Comparison of ENCODE assay signal across 9 cellular contexts in genomic region chr22:37662039-37662438, GRCh38. TPM values are rescaled to one million over a fixed set of nuclear protein-coding genes. Genes with fewer than 3 reads are reported as not detected.
DNase-seq lines count a peak whose midpoint lies in the region; ATAC-seq, FAIRE-seq and TF ChIP-seq lines count a peak whose summit lies in the region.
"Had no signal": no experiment of that assay in that cellular context is flagged by ENCODE, and none has a peak within 500 bp of the region (broad histone marks: within the 10 kb centered on the region; RNA-seq: fewer than 3 reads in every experiment).

No MANE protein-coding gene starts in this region.

- no peak overlapping the region for H3K4me3 ChIP-seq in fibroblast of lung (replicated peaks in 1 of 4; ENCODE audit: control extremely low read depth in 1 of 4, insufficient read depth in 1 of 4, low read depth in 3 of 4, low read length in 4 of 4)

- peaks cover 43% of the 10 kb centered on the region for H3K4me1 Mint-ChIP-seq in stimulated activated effector memory CD8-positive, alpha-beta T cell treated with anti-CD3 and anti-CD28 coated beads, Interleukin-12 subunit alpha, Interleukin-12 subunit beta, amount 100 ng/mL, for 72 hours

- DNase-seq in GM12891 (ENCODE audit: insufficient read length, low spot score) (no peak), NAMALWA (ENCODE audit: low spot score) (peak; percentile 51), fibroblast of lung (ENCODE audit: low read depth in 2 of 2) (no peak), ACHN (no peak), GF-D8 (lab: John Stamatoyannopoulos, UW) (no peak)
- DNase-seq in stimulated activated effector memory CD8-positive, alpha-beta T cell treated with anti-CD3 and anti-CD28 coated beads, Interleukin-12 subunit alpha, Interleukin-12 subunit beta, amount 100 ng/mL, for 72 hours (ENCODE audit: low spot score in 2 of 2), result no peak
- no peak for DNase-seq in stimulated activated CD4-positive, alpha-beta T cell treated with anti-CD3 and anti-CD28 coated beads, Interleukin-4, amount 100 ng/mL, for 4 hours

- H3K4me3 Mint-ChIP-seq in stimulated activated effector memory CD8-positive, alpha-beta T cell treated with anti-CD3 and anti-CD28 coated beads, Interleukin-12 subunit alpha, Interleukin-12 subunit beta, amount 100 ng/mL, for 72 hours, result no peak overlapping the region

- peaks cover 40% of the 10 kb centered on the region for H3K36me3 Mint-ChIP-seq in stimulated activated effector memory CD8-positive, alpha-beta T cell treated with anti-CD3 and anti-CD28 coated beads, Interleukin-12 subunit alpha, Interleukin-12 subunit beta, amount 100 ng/mL, for 72 hours

- no peak for ATAC-seq in stimulated activated effector memory CD8-positive, alpha-beta T cell treated with anti-CD3 and anti-CD28 coated beads, Interleukin-12 subunit alpha, Interleukin-12 subunit beta, amount 100 ng/mL, for 72 hours
- ATAC-seq: activated T-helper 17 cell treated with anti-CD3 and anti-CD28 coated beads, Interleukin-2, amount 50 U/mL, for 72 hours had no signal

- H3K36me3 ChIP-seq in fibroblast of lung (ENCODE audit: control insufficient read depth, insufficient read depth, low read length), result peaks cover 8% of the 10 kb centered on the region

- no peak for FAIRE-seq in GM12891 (lab: Jason Lieb, UNC)

- in situ Hi-C loops in ACHN (cut with HindIII; ENCODE audit: low pct_ligation_motif_present, low pct_unique_long_range_greater_than_20kb, low sequenced_read_pairs), result no loop called here

- H3K4me1 ChIP-seq in fibroblast of lung (ENCODE audit: control insufficient read depth, extremely low read depth, insufficient read depth, low read length), result peaks cover 30% of the 10 kb centered on the region

- no peak for TF ChIP-seq CTCF in fibroblast of lung (conservative IDR thresholded peaks at IDR 0.05 in 1 of 2, IDR thresholded peaks at IDR 0.05 in 1 of 2; ENCODE audit: low read depth in 1 of 2, low read length in 2 of 2)

- H4K20me1 ChIP-seq in fibroblast of lung (ENCODE audit: control insufficient read depth, extremely low read depth, insufficient read depth, low read length), result no peaks in the 10 kb centered on the region

- H3K27ac Mint-ChIP-seq in stimulated activated effector memory CD8-positive, alpha-beta T cell treated with anti-CD3 and anti-CD28 coated beads, Interleukin-12 subunit alpha, Interleukin-12 subunit beta, amount 100 ng/mL, for 72 hours, result peak overlapping the region; percentile 60

- no peak overlapping the region for H2AFZ ChIP-seq in fibroblast of lung (ENCODE audit: low read length)

- peaks cover 50% of the 10 kb centered on the region for H3K79me2 ChIP-seq in fibroblast of lung (ENCODE audit: control insufficient read depth, insufficient read depth, low read length)

- H3K27ac ChIP-seq in fibroblast of lung (ENCODE audit: insufficient read depth, low read length), result peak overlapping the region; percentile 28
- H3K27ac ChIP-seq: VCaP had no signal

- no peak for TF ChIP-seq POLR2A in GM12891 (IDR thresholded peaks at IDR 0.05; ENCODE audit: low read depth, low read length)

- no peaks in the 10 kb centered on the region for H3K27me3 ChIP-seq in fibroblast of lung (ENCODE audit: control insufficient read depth, insufficient read depth, low read length)

- H3K9me3 Mint-ChIP-seq in stimulated activated effector memory CD8-positive, alpha-beta T cell treated with anti-CD3 and anti-CD28 coated beads, Interleukin-12 subunit alpha, Interleukin-12 subunit beta, amount 100 ng/mL, for 72 hours, result no peaks in the 10 kb centered on the region
- H3K9me3 Mint-ChIP-seq: activated T-helper 17 cell treated with anti-CD3 and anti-CD28 coated beads, Interleukin-2, amount 50 U/mL, for 72 hours had no signal

- no peak overlapping the region for H3K4me2 ChIP-seq in fibroblast of lung (ENCODE audit: extremely low read depth, insufficient read depth, low read length)

- H3K9me3 ChIP-seq in fibroblast of lung (ENCODE audit: control insufficient read depth, insufficient read depth, low read depth, low read length), result no peaks in the 10 kb centered on the region

- no peak overlapping the region for H3K9ac ChIP-seq in fibroblast of lung (ENCODE audit: insufficient read depth, low read length)

TF ChIP-seq in GM12891, 5 proteins besides CTCF, POLR2A, EP300 and RAD21:
- TF ChIP-seq TAF1 (IDR thresholded peaks at IDR 0.05; ENCODE audit: low read depth, low read length) (no peak), SPI1 (IDR thresholded peaks at IDR 0.05; ENCODE audit: low read depth, low read length) (peak; percentile 47; the same call in 1 of the 2 replicates)

RNA-seq across cellular contexts. Expression of gene PDXP, which starts 3.5 kb away (rescaled TPM):
- 28.3 TPM for polyA plus RNA-seq in GM12891 (2012; ENCODE audit: low read depth, missing spikeins)
- 4.0 and 5.1 TPM in 2 replicates for total RNA-seq in fibroblast of lung
- polyA plus RNA-seq in fibroblast of lung, result 7.9 and 14.7 TPM in 2 replicates
- 6.9 and 16.5 TPM in 2 replicates for polyA plus RNA-seq in fibroblast of lung (2012)
- 14.5 and 15.0 TPM in 2 replicates for polyA minus RNA-seq in fibroblast of lung (ENCODE audit: low replicate concordance)

RNA-seq across cellular contexts. Expression of gene LGALS1, which starts 13.4 kb away (rescaled TPM):
- 590 TPM for polyA plus RNA-seq in GM12891 (2012; ENCODE audit: low read depth, missing spikeins)
- 6,362 and 11,230 TPM in 2 replicates for total RNA-seq in fibroblast of lung
- polyA plus RNA-seq in fibroblast of lung, result 5,090 and 5,801 TPM in 2 replicates
- polyA plus RNA-seq in fibroblast of lung (2012), result 11,602 and 14,894 TPM in 2 replicates
- polyA minus RNA-seq in fibroblast of lung (ENCODE audit: low replicate concordance), result 14,591 and 18,200 TPM in 2 replicates

RNA-seq across cellular contexts. Expression of gene SH3BP1, which starts 22.6 kb away (rescaled TPM):
- 58.1 TPM for polyA plus RNA-seq in GM12891 (2012; ENCODE audit: low read depth, missing spikeins)
- 3.1 and 6.2 TPM in 2 replicates for total RNA-seq in fibroblast of lung
- polyA plus RNA-seq in fibroblast of lung, result 2.9 and 5.5 TPM in 2 replicates
- 7.7 and 15.2 TPM in 2 replicates for polyA plus RNA-seq in fibroblast of lung (2012)
- polyA minus RNA-seq in fibroblast of lung (ENCODE audit: low replicate concordance), result 15.3 and 34.4 TPM in 2 replicates

RNA-seq across cellular contexts. Expression of gene NOL12, which starts 24.1 kb away (rescaled TPM):
- polyA plus RNA-seq in GM12891 (2012; ENCODE audit: low read depth, missing spikeins), result 25.9 TPM
- 12.1 and 15.4 TPM in 2 replicates for total RNA-seq in fibroblast of lung
- polyA plus RNA-seq in fibroblast of lung, result 12.8 and 26.1 TPM in 2 replicates
- 16.0 and 29.1 TPM in 2 replicates for polyA plus RNA-seq in fibroblast of lung (2012)
- 5.0 and 6.3 TPM in 2 replicates for polyA minus RNA-seq in fibroblast of lung (ENCODE audit: low replicate concordance)

RNA-seq across cellular contexts. Expression of gene TRIOBP, which starts 34.8 kb away (rescaled TPM):
- 11.1 TPM for polyA plus RNA-seq in GM12891 (2012; ENCODE audit: low read depth, missing spikeins)
- total RNA-seq in fibroblast of lung, result 105 and 131 TPM in 2 replicates
- 32.9 and 35.4 TPM in 2 replicates for polyA plus RNA-seq in fibroblast of lung
- polyA plus RNA-seq in fibroblast of lung (2012), result 104 and 109 TPM in 2 replicates
- polyA minus RNA-seq in fibroblast of lung (ENCODE audit: low replicate concordance), result 188 and 198 TPM in 2 replicates
